1 cellular context compared by ENCODE assay signal in genomic region chr4:2626231-2626630, GRCh38.
TF ChIP-seq lines count a peak whose summit lies in the region.

No MANE protein-coding gene starts in this region.

TF ChIP-seq in HepG2, 621 proteins besides CTCF, POLR2A, EP300 and RAD21 (continued from another document):
- TF ChIP-seq DZIP1 (CRISPR knock-in tag; IDR thresholded peaks at IDR 0.05) (no peak), ZSCAN25 (CRISPR knock-in tag; IDR thresholded peaks at IDR 0.05) (no peak), ZNF710 (CRISPR knock-in tag; IDR thresholded peaks at IDR 0.05; ENCODE audit: borderline replicate concordance) (no peak), MATR3 (CRISPR knock-in tag; IDR thresholded peaks at IDR 0.05) (no peak), ISX (CRISPR knock-in tag; conservative IDR thresholded peaks at IDR 0.05) (no peak), HNRNPUL1 (IDR thresholded peaks at IDR 0.05; ENCODE audit: low read depth, low read length) (no peak)
TF ChIP-seq in HepG2: peak in this region for 0.
